In genomic region chr11:9972917-9973504, GRCh38 we compare ENCODE assay signal across 8 cellular contexts.
DNase-seq lines count a peak whose midpoint lies in the region; ATAC-seq, FAIRE-seq and TF ChIP-seq lines count a peak whose summit lies in the region.

No MANE protein-coding gene starts in this region.

- no peak overlapping the region for H2AK5ac ChIP-seq in trophoblast cell (ENCODE audit: low read length)

- H3K36me3 ChIP-seq in MG63 (peaks cover 10% of the 10 kb centered on the region), trophoblast cell (ENCODE audit: control insufficient read depth in 1 of 2, insufficient read depth in 2 of 2, low read length in 2 of 2) (no peaks in the 10 kb centered on the region)

- no peaks in the 10 kb centered on the region for H3K27me3 ChIP-seq in MG63
- no peaks in the 10 kb centered on the region for H3K27me3 ChIP-seq in foreskin keratinocyte
- H3K27me3 ChIP-seq in trophoblast cell (ENCODE audit: insufficient read depth, low read length) = no peaks in the 10 kb centered on the region

- no peak overlapping the region for H2BK12ac ChIP-seq in trophoblast cell (ENCODE audit: low read length)

- TF ChIP-seq POLR2A in GM12891 (IDR thresholded peaks at IDR 0.05; ENCODE audit: low read depth, low read length) = no peak

- no peaks in the 10 kb centered on the region for H3K79me1 ChIP-seq in trophoblast cell (ENCODE audit: low read length)

- H3K27ac Mint-ChIP-seq in WTC11 = no peak overlapping the region

- no peaks in the 10 kb centered on the region for H3K36me3 Mint-ChIP-seq in WTC11

- H3K4me1 ChIP-seq in foreskin keratinocyte (no peaks in the 10 kb centered on the region), trophoblast cell (ENCODE audit: control insufficient read depth in 1 of 2, insufficient read depth in 2 of 2, low read length in 2 of 2) (no peaks in the 10 kb centered on the region)

- H4K12ac ChIP-seq in trophoblast cell (ENCODE audit: low read depth, low read length) = no peak overlapping the region

- CTCF ChIA-PET in WTC11 (lab: Charles Lee) = interaction anchor here (0.7 to 2.1 kb wide), 12 partner anchors 10 to 663 kb away, joined by 3 to 13 read pairs (median 4); no protein-coding TSS in a partner anchor

- H3K4me1 Mint-ChIP-seq in WTC11 = peaks cover 28% of the 10 kb centered on the region

- no peak overlapping the region for H3K14ac ChIP-seq in trophoblast cell (ENCODE audit: low read length)

- no peak overlapping the region for H3K4me3 ChIP-seq in MG63
- no peak overlapping the region for H3K4me3 ChIP-seq in trophoblast cell (ENCODE audit: low read depth, low read length)

- ATAC-seq in WTC11 = peak; percentile 71
- no peak for ATAC-seq in foreskin keratinocyte
- no peak for ATAC-seq in GM19324 (IDR thresholded peaks at IDR 0.05; ENCODE audit: low FRiP score, unreplicated experiment)
- no peak for ATAC-seq in HG03039 (IDR thresholded peaks at IDR 0.05; ENCODE audit: unreplicated experiment)

- H2BK120ac ChIP-seq in trophoblast cell (ENCODE audit: insufficient read depth, low read length, poor library complexity) = no peak overlapping the region

- no peak overlapping the region for H3K4me2 ChIP-seq in trophoblast cell (ENCODE audit: low read length)

- H3K27me3 Mint-ChIP-seq in WTC11 (ENCODE audit: low read depth) = no peaks in the 10 kb centered on the region

- no peak overlapping the region for H4K91ac ChIP-seq in trophoblast cell (ENCODE audit: low read depth, low read length)

- peak; percentile 40 for TF ChIP-seq CTCF in WTC11 (IDR thresholded peaks at IDR 0.05)
- peak; percentile 89 for TF ChIP-seq CTCF in foreskin keratinocyte (conservative IDR thresholded peaks at IDR 0.05)

- DNase-seq in Ammon's horn (ENCODE audit: low spot score) (peak; percentile 28), GM12891 (ENCODE audit: insufficient read length, low spot score) (peak; percentile 23), MG63 (peak; percentile 8), WTC11 (ENCODE audit: low spot score) (no peak), foreskin keratinocyte (peak in 1 of 2 donors; percentile 36), trophoblast cell (peak; percentile 18 to 73)

- H2BK5ac ChIP-seq in trophoblast cell (ENCODE audit: low read depth, low read length, poor library complexity) = no peak overlapping the region

- H4K8ac ChIP-seq in trophoblast cell (ENCODE audit: low read depth, low read length) = no peak overlapping the region

- POLR2A ChIA-PET in WTC11 (lab: Charles Lee) = no interaction called here

- H3K9ac ChIP-seq in trophoblast cell (ENCODE audit: low read length) = no peak overlapping the region

- no peak overlapping the region for H3K4ac ChIP-seq in trophoblast cell (ENCODE audit: low read depth, low read length)

- FAIRE-seq in GM12891 (lab: Jason Lieb, UNC) = peak; percentile 45

- H3K9me3 ChIP-seq in MG63 (no peaks in the 10 kb centered on the region), trophoblast cell (ENCODE audit: insufficient read depth, low read depth, low read length) (no peaks in the 10 kb centered on the region)

- no peak overlapping the region for H2AFZ ChIP-seq in trophoblast cell (ENCODE audit: insufficient read depth, low read length, poor library complexity)

- H3K27ac ChIP-seq in foreskin keratinocyte (no peak overlapping the region), trophoblast cell (ENCODE audit: low read depth, low read length) (no peak overlapping the region)

- no CpG with 5 or more reads among the region's 7 CpGs for WGBS in trophoblast cell (ENCODE audit: extremely low coverage, insufficient coverage, insufficient read length)

- H3K79me2 ChIP-seq in trophoblast cell (ENCODE audit: control insufficient read depth, insufficient read depth, low read length, poor library complexity) = no peaks in the 10 kb centered on the region

- H3K9me3 Mint-ChIP-seq in WTC11 = no peaks in the 10 kb centered on the region

- H3K18ac ChIP-seq in trophoblast cell (ENCODE audit: low read length) = no peak overlapping the region

- no peak overlapping the region for H3K4me3 Mint-ChIP-seq in WTC11

- H3K23ac ChIP-seq in trophoblast cell (ENCODE audit: low read length) = no peak overlapping the region

TF ChIP-seq in GM12891, 5 proteins besides CTCF, POLR2A, EP300 and RAD21:
- TF ChIP-seq SPI1 (IDR thresholded peaks at IDR 0.05; ENCODE audit: low read depth, low read length) (no peak), TAF1 (IDR thresholded peaks at IDR 0.05; ENCODE audit: low read depth, low read length) (no peak), PAX5 (IDR thresholded peaks at IDR 0.05; ENCODE audit: insufficient read depth, low read length, severe bottlenecking) (no peak), POLR2AphosphoS5 (IDR thresholded peaks at IDR 0.05; ENCODE audit: low read depth, low read length) (no peak), POU2F2 (IDR thresholded peaks at IDR 0.05; ENCODE audit: low read depth, low read length) (no peak)

TF ChIP-seq in WTC11, 78 proteins besides CTCF, POLR2A, EP300 and RAD21:
- no peak for TF ChIP-seq EMX1 (CRISPR knock-in tag; IDR thresholded peaks at IDR 0.05)
- TF ChIP-seq MLX (CRISPR knock-in tag; IDR thresholded peaks at IDR 0.05) = no peak
- no peak for TF ChIP-seq USF1 (CRISPR knock-in tag; IDR thresholded peaks at IDR 0.05)
- TF ChIP-seq NR1H2 (CRISPR knock-in tag; IDR thresholded peaks at IDR 0.05) = no peak
- no peak for TF ChIP-seq SMAD3 (CRISPR knock-in tag; IDR thresholded peaks at IDR 0.05; ENCODE audit: borderline replicate concordance)
- no peak for TF ChIP-seq GABPB1 (CRISPR knock-in tag; IDR thresholded peaks at IDR 0.05)
- TF ChIP-seq RORB (CRISPR knock-in tag; IDR thresholded peaks at IDR 0.05) = no peak
- TF ChIP-seq TCF7 (CRISPR knock-in tag; IDR thresholded peaks at IDR 0.05; ENCODE audit: low read depth) = no peak
- TF ChIP-seq ARID4B (CRISPR knock-in tag; IDR thresholded peaks at IDR 0.05; ENCODE audit: borderline replicate concordance) = no peak
- TF ChIP-seq ELF4 (CRISPR knock-in tag; IDR thresholded peaks at IDR 0.05; ENCODE audit: low read depth) = no peak
- TF ChIP-seq ZNF416 (CRISPR knock-in tag; IDR thresholded peaks at IDR 0.05) = no peak
- no peak for TF ChIP-seq ZBTB21 (CRISPR knock-in tag; IDR thresholded peaks at IDR 0.05; ENCODE audit: borderline replicate concordance)
- TF ChIP-seq ZNF512 (CRISPR knock-in tag; IDR thresholded peaks at IDR 0.05; ENCODE audit: borderline replicate concordance) = no peak
- no peak for TF ChIP-seq SMAD4 (CRISPR knock-in tag; IDR thresholded peaks at IDR 0.05)
- TF ChIP-seq CREB1 (CRISPR knock-in tag; IDR thresholded peaks at IDR 0.05) = no peak
TF ChIP-seq in WTC11: peak in this region for 0.
